ENCODE assay signal across 8 cellular contexts in the genomic region with DNA sequence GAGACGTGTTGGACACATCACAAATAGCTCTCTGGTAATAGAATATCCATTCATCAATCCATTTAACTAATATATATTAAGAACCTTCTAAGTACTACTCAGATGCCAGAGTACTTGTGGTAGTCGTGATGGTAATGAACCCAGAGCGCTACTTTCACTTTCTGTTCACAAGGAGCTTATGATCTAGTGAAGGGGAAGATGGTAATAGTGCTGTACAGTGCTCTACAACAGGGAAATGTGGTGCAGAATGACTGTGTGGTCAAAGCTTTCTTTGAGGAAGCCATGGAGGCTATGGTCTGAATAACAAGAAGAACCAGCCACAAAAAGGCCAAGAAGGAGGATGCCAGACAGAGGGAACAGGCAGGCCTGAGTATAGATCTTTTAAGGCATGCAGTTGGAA.
DNase-seq lines count a peak whose midpoint lies in the region; ATAC-seq lines count a peak whose summit lies in the region.

No MANE protein-coding gene starts in this region.

- ATAC-seq in HG03045 (IDR thresholded peaks at IDR 0.05; ENCODE audit: unreplicated experiment) (peak; percentile 75), left colon (peak; percentile 75)

- DNase-seq in activated CD4-positive, alpha-beta T cell treated with anti-CD3 and anti-CD28 coated beads for 48 hours: peak; percentile 22
- no peak for DNase-seq in activated CD4-positive, alpha-beta T cell treated with anti-CD3 and anti-CD28 coated beads, Interleukin-2, amount 50 U/mL, for 48 hours
- peak; percentile 14 for DNase-seq in SW480 (ENCODE audit: low spot score)
- DNase-seq in left colon: no peak
- no peak for DNase-seq in effector CD8-positive, alpha-beta T cell (lab: John Stamatoyannopoulos, UW)
- no peak for DNase-seq in C1 segment of cervical spinal cord (lab: John Stamatoyannopoulos, UW)
- DNase-seq in HK-2 (ENCODE audit: unreplicated experiment): no peak

- intact Hi-C loops in left colon (cut with DNase I, micrococcal nuclease): loop anchor here in 1 of 2 donors (5.0 kb wide), 1 partner anchor 48 kb away; no protein-coding TSS in a partner anchor

Comparison
In these comparisons a context has a peak if more than half of its experiments do, and no peak if none do; other contexts are left out.
1. DNase-seq: peak in activated CD4-positive, alpha-beta T cell treated with anti-CD3 and anti-CD28 coated beads for 48 hours (single experiment) and SW480 (single experiment); none in activated CD4-positive, alpha-beta T cell treated with anti-CD3 and anti-CD28 coated beads, Interleukin-2, amount 50 U/mL, for 48 hours (0 of 2), left colon (0 of 2), effector CD8-positive, alpha-beta T cell (single experiment), C1 segment of cervical spinal cord (0 of 14) and HK-2 (single experiment).